In genomic region chr14:36300337-36300736, GRCh38 we compare ENCODE assay signal across 18 cellular contexts. TPM values are rescaled to one million over a fixed set of nuclear protein-coding genes. Genes with fewer than 3 reads are reported as not detected.
DNase-seq lines count a peak whose midpoint lies in the region; ATAC-seq, FAIRE-seq and TF ChIP-seq lines count a peak whose summit lies in the region.
"Had no signal": no experiment of that assay in that cellular context is flagged by ENCODE, and none has a peak within 500 bp of the region (broad histone marks: within the 10 kb centered on the region; RNA-seq: fewer than 3 reads in every experiment).

No MANE protein-coding gene starts in this region.

- TF ChIP-seq CTCF in A549 (IDR thresholded peaks at IDR 0.05) (no peak), foreskin keratinocyte (conservative IDR thresholded peaks at IDR 0.05) (no peak)

- H3K27ac ChIP-seq in A549, result no peak overlapping the region
- H3K27ac ChIP-seq in foreskin keratinocyte, result no peak overlapping the region
- H3K27ac ChIP-seq: SK-N-MC, vagina had no signal

- peak overlapping the region; percentile 27; the same call in 2 of the 3 replicates for H3K4me2 ChIP-seq in A549

- H3K4me3 ChIP-seq in A549, result no peak overlapping the region
- H3K4me3 ChIP-seq: SK-N-MC, vagina had no signal

- ATAC-seq in A549, result no peak
- peak; percentile 61 for ATAC-seq in GM19463 (IDR thresholded peaks at IDR 0.05; ENCODE audit: unreplicated experiment)
- ATAC-seq in foreskin keratinocyte, result peak; percentile 20

- FAIRE-seq in A549 (lab: Jason Lieb, UNC), result no peak
- FAIRE-seq: H54 had no signal

- no peak for DNase-seq in A549 (ENCODE audit: low read depth in 1 of 2, low spot score in 1 of 2)
- peak; percentile 35 for DNase-seq in NCI-H69 (lab: John Stamatoyannopoulos, UW)
- DNase-seq in foreskin keratinocyte, result no peak
- no peak for DNase-seq in MV-4-11 (lab: John Stamatoyannopoulos, UW)
- DNase-seq in NCI-H82 treated with DMSO at 0.1 percent for 48 hours (lab: John Stamatoyannopoulos, UW; ENCODE audit: unreplicated experiment), result no peak
- DNase-seq in hypothalamus (lab: John Stamatoyannopoulos, UW), result no peak
- DNase-seq in NCI-H1436 treated with DMSO at 0.1 percent for 48 hours (lab: John Stamatoyannopoulos, UW), result no peak
- DNase-seq: activated CD4-positive, alpha-beta T cell treated with anti-CD3 and anti-CD28 coated beads for 4 hours; activated CD8-positive, alpha-beta memory T cell treated with anti-CD3 and anti-CD28 coated beads, Interleukin-2, amount 50 U/mL, for 4 hours; activated gamma-delta T cell; amygdala; CD4-positive, CD25-positive, alpha-beta regulatory T cell; foreskin melanocyte; NCI-H526 had no signal

- no peak for TF ChIP-seq POLR2A in A549 (IDR thresholded peaks at IDR 0.05; ENCODE audit: low read length)

- H3K9me3 ChIP-seq in A549, result no peaks in the 10 kb centered on the region
- H3K9me3 ChIP-seq: vagina had no signal

- no peaks in the 10 kb centered on the region for H3K27me3 ChIP-seq in foreskin keratinocyte
- H3K27me3 ChIP-seq: vagina had no signal

- TF ChIP-seq EP300 in A549 (IDR thresholded peaks at IDR 0.05), result no peak

- no peak for TF ChIP-seq RAD21 in A549 (conservative IDR thresholded peaks at IDR 0.05 in 1 of 2, IDR thresholded peaks at IDR 0.05 in 1 of 2)

- H3K4me1 ChIP-seq in A549, result peaks cover 11% of the 10 kb centered on the region; the same call in 2 of the 3 replicates
- no peaks in the 10 kb centered on the region for H3K4me1 ChIP-seq in foreskin keratinocyte
- H3K4me1 ChIP-seq: vagina had no signal

- POLR2A ChIA-PET in A549 (lab: Yijun Ruan, JAX), result no interaction called here

- CTCF ChIA-PET in A549 (lab: Yijun Ruan, JAX), result no interaction called here

TF ChIP-seq in A549, 52 proteins besides CTCF, POLR2A, EP300 and RAD21:
- TF ChIP-seq EHF (CRISPR knock-in tag; IDR thresholded peaks at IDR 0.05) (no peak), POLR2AphosphoS2 (conservative IDR thresholded peaks at IDR 0.05; ENCODE audit: low read length) (no peak), MAFK (IDR thresholded peaks at IDR 0.05; ENCODE audit: partially characterized antibody) (no peak), ZFP36 (IDR thresholded peaks at IDR 0.05; ENCODE audit: borderline replicate concordance, partially characterized antibody) (no peak), REST (IDR thresholded peaks at IDR 0.05) (no peak), GATA3 (IDR thresholded peaks at IDR 0.05; ENCODE audit: borderline replicate concordance) (no peak), USF2 (IDR thresholded peaks at IDR 0.05) (no peak), SREBF2 (IDR thresholded peaks at IDR 0.05) (no peak)
TF ChIP-seq in A549: peak in this region for 0.

RNA-seq across cellular contexts. Expression of gene MBIP, which starts 20.1 kb away (rescaled TPM):
- polyA plus RNA-seq in A549 (2011; rRNA removed) (24.3 and 33.1 TPM in 2 replicates), A549 (2017; fragmentation: RNase III; extraction: RNeasy Plus Mini Kit Qiagen cat#74134 plus additional on column Dnase treatment) (16.5 to 17.4 TPM (median 17.0 TPM) in 3 replicates), foreskin keratinocyte (9.2 and 11.5 TPM in 2 replicates)
- polyA plus RNA-seq in A549 (2012; cell fraction: cytosol; rRNA removed), result 10.0 and 10.7 TPM in 2 replicates
- polyA plus RNA-seq in A549 (2012; cell fraction: nucleus; rRNA removed), result 6.1 and 7.5 TPM in 2 replicates
- polyA minus RNA-seq in A549 (2011; rRNA and poly(A)+ RNA removed), result 10.9 and 13.0 TPM in 2 replicates
- 12.9 and 13.0 TPM in 2 replicates for total RNA-seq in foreskin keratinocyte

Comparison
In these comparisons a context has a peak if more than half of its experiments do, and no peak if none do; other contexts are left out.
1. ATAC-seq: peak in GM19463 (single experiment) and foreskin keratinocyte (single experiment); none in A549 (0 of 2).